Comparison of ENCODE assay signal across 27 cellular contexts in genomic region chr14:68877993-68878575, GRCh38.
DNase-seq lines count a peak whose midpoint lies in the region; ATAC-seq and TF ChIP-seq lines count a peak whose summit lies in the region.
"Had no signal": no experiment of that assay in that cellular context is flagged by ENCODE, and none has a peak within 500 bp of the region (broad histone marks: within the 10 kb centered on the region; RNA-seq: fewer than 3 reads in every experiment).

No MANE protein-coding gene starts in this region.

- peaks cover 48% of the 10 kb centered on the region for H3K27me3 Mint-ChIP-seq in HFFc6 (ENCODE audit: insufficient read depth)
- H3K27me3 Mint-ChIP-seq in stimulated activated naive CD8-positive, alpha-beta T cell treated with anti-CD3 and anti-CD28 coated beads, Interleukin-15, amount 100 ng/mL, for 72 hours = no peaks in the 10 kb centered on the region
- H3K27me3 Mint-ChIP-seq: activated CD4-positive, alpha-beta T cell treated with anti-CD3 and anti-CD28 coated beads, Interleukin-2, amount 10 ng/mL, durations not matched to agents 24 days and 14 days; activated naive CD8-positive, alpha-beta T cell treated with anti-CD3 and anti-CD28 coated beads, Interleukin-2, amount 10 ng/mL, durations not matched to agents 7 days and 5 days had no signal

- no peaks in the 10 kb centered on the region for H3K27me3 ChIP-seq in muscle layer of colon (ENCODE audit: control insufficient read depth in 1 of 2, insufficient read depth in 2 of 2, low read length in 2 of 2)
- H3K27me3 ChIP-seq: left lung, tibial nerve had no signal

- peaks cover 22% of the 10 kb centered on the region; the same call in 1 of the 2 replicates for H3K4me1 Mint-ChIP-seq in HFFc6 (ENCODE audit: low read depth)
- no peaks in the 10 kb centered on the region for H3K4me1 Mint-ChIP-seq in stimulated activated naive CD8-positive, alpha-beta T cell treated with anti-CD3 and anti-CD28 coated beads, Interleukin-15, amount 100 ng/mL, for 72 hours
- H3K4me1 Mint-ChIP-seq: activated CD4-positive, alpha-beta T cell treated with anti-CD3 and anti-CD28 coated beads, Interleukin-2, amount 10 ng/mL, durations not matched to agents 24 days and 14 days; activated naive CD8-positive, alpha-beta T cell treated with anti-CD3 and anti-CD28 coated beads, Interleukin-2, amount 10 ng/mL, durations not matched to agents 7 days and 5 days had no signal

- H3K27ac ChIP-seq in muscle layer of colon (ENCODE audit: low read depth, low read length) = peak overlapping the region; percentile 36
- H3K27ac ChIP-seq: left lung, tibial nerve, WERI-Rb-1 had no signal

- H3K9ac ChIP-seq in muscle layer of colon (ENCODE audit: low read length) = no peak overlapping the region

- TF ChIP-seq CTCF in HFFc6 (IDR thresholded peaks at IDR 0.05) = no peak

- H3K4me3 Mint-ChIP-seq in HFFc6 = peak overlapping the region; percentile 54; the same call in 1 of the 2 replicates
- no peak overlapping the region for H3K4me3 Mint-ChIP-seq in stimulated activated naive CD8-positive, alpha-beta T cell treated with anti-CD3 and anti-CD28 coated beads, Interleukin-15, amount 100 ng/mL, for 72 hours
- H3K4me3 Mint-ChIP-seq: activated CD4-positive, alpha-beta T cell treated with anti-CD3 and anti-CD28 coated beads, Interleukin-2, amount 10 ng/mL, durations not matched to agents 24 days and 14 days; activated naive CD8-positive, alpha-beta T cell treated with anti-CD3 and anti-CD28 coated beads, Interleukin-2, amount 10 ng/mL, durations not matched to agents 7 days and 5 days had no signal

- peaks cover 6% of the 10 kb centered on the region; the same call in 1 of the 2 replicates for H3K9me3 Mint-ChIP-seq in HFFc6
- no peaks in the 10 kb centered on the region for H3K9me3 Mint-ChIP-seq in stimulated activated naive CD8-positive, alpha-beta T cell treated with anti-CD3 and anti-CD28 coated beads, Interleukin-15, amount 100 ng/mL, for 72 hours
- H3K9me3 Mint-ChIP-seq: activated CD4-positive, alpha-beta T cell treated with anti-CD3 and anti-CD28 coated beads, Interleukin-2, amount 10 ng/mL, durations not matched to agents 24 days and 14 days; activated naive CD8-positive, alpha-beta T cell treated with anti-CD3 and anti-CD28 coated beads, Interleukin-2, amount 10 ng/mL, durations not matched to agents 7 days and 5 days had no signal

- no peaks in the 10 kb centered on the region for H3K9me3 ChIP-seq in muscle layer of colon (ENCODE audit: low read length)
- H3K9me3 ChIP-seq: HAP-1, left lung, tibial nerve had no signal

- peaks cover 87% of the 10 kb centered on the region for H3K36me3 ChIP-seq in muscle layer of colon (ENCODE audit: insufficient read depth, low read length)

- peaks cover 78% of the 10 kb centered on the region for H3K36me3 Mint-ChIP-seq in HFFc6 (ENCODE audit: low read depth)

- ATAC-seq in stimulated activated naive CD8-positive, alpha-beta T cell treated with anti-CD3 and anti-CD28 coated beads, Interleukin-15, amount 100 ng/mL, for 72 hours = no peak
- ATAC-seq in GM19328 (IDR thresholded peaks at IDR 0.05; ENCODE audit: unreplicated experiment) = no peak
- ATAC-seq: left lung had no signal

- peak overlapping the region; percentile 74 for H3K27ac Mint-ChIP-seq in HFFc6
- peak overlapping the region; percentile 40 to 77 for H3K27ac Mint-ChIP-seq in stimulated activated naive CD8-positive, alpha-beta T cell treated with anti-CD3 and anti-CD28 coated beads, Interleukin-15, amount 100 ng/mL, for 72 hours
- H3K27ac Mint-ChIP-seq: activated CD4-positive, alpha-beta T cell treated with anti-CD3 and anti-CD28 coated beads, Interleukin-2, amount 10 ng/mL, durations not matched to agents 24 days and 14 days; activated naive CD8-positive, alpha-beta T cell treated with anti-CD3 and anti-CD28 coated beads, Interleukin-2, amount 10 ng/mL, durations not matched to agents 7 days and 5 days had no signal

- H3K4me3 ChIP-seq in muscle layer of colon (ENCODE audit: low read depth in 1 of 2, low read length in 2 of 2) = no peak overlapping the region
- H3K4me3 ChIP-seq: coronary artery, HAP-1, left lung, tibial nerve had no signal

- H3K4me1 ChIP-seq in muscle layer of colon (ENCODE audit: insufficient read depth, low read length) = peaks cover 6% of the 10 kb centered on the region
- H3K4me1 ChIP-seq: HAP-1, left lung, tibial nerve had no signal

- DNase-seq in HFFc6 (no peak), NCI-H69 (lab: John Stamatoyannopoulos, UW) (peak; percentile 15), T-helper 2 cell (no peak)
- DNase-seq in stimulated activated naive CD8-positive, alpha-beta T cell treated with anti-CD3 and anti-CD28 coated beads, Interleukin-15, amount 100 ng/mL, for 72 hours = no peak
- no peak for DNase-seq in activated CD4-positive, CD25-positive, alpha-beta regulatory T cell (lab: John Stamatoyannopoulos, UW)
- DNase-seq: activated CD4-positive, alpha-beta T cell treated with anti-CD3 and anti-CD28 coated beads, Interleukin-2, amount 10 ng/mL, durations not matched to agents 24 days and 14 days; activated CD8-positive, alpha-beta memory T cell treated with anti-CD3 and anti-CD28 coated beads for 24 hours; activated naive CD8-positive, alpha-beta T cell treated with anti-CD3 and anti-CD28 coated beads, Interleukin-2, amount 10 ng/mL, durations not matched to agents 7 days and 5 days; activated T-cell treated with anti-CD3 and anti-CD28 coated beads for 4 hours; DMS53; effector CD8-positive, alpha-beta T cell; left lung; mesendoderm; NCI-H146; NCI-H345; NCI-H748 treated with DMSO at 0.1 percent for 48 hours; occipital lobe; SIG-M5; stimulated activated naive CD4-positive, alpha-beta T cell treated with Interleukin-2 at 50 U/mL for 16 hours; SW 1271; T1000; WERI-Rb-1 had no signal
